In the genomic region with DNA sequence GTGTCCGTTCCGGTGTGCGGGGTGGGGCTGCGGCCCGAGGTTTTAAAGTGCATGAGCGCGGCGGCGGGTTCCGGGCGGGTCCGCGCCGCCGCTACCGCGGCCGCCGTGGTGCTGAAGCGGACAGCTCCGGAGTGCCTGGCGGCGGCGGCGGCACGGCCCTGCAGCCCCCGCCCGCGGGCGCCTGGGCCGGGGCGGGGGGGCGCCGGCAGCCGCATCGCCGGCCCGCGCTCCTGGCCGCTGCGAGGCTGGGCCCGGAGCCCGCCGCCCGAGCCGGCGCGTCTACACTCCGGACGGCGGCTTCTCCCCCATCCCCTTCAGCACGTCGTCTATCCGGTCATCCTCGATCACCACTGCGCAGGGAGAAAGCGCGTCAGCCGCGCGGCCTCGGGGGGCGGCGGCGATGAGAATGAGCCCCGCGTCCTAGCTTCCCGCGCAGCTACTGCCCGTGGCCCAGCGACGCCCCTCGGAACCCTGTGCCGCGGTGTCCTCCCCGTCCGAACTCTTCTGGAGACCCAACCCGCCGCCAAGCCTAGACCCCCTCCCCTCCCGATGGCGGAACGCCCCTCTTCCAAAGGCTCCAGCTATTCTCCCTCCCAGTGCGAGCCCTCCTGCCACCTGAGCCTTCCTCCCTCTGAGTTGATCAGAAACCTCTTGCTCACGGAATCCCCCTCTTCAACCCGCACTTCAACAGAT, we compare ENCODE assay signal across 1 cellular context.
TF ChIP-seq lines count a peak whose summit lies in the region.

No MANE protein-coding gene starts in this region.

TF ChIP-seq in K562, 482 proteins besides CTCF, POLR2A, EP300 and RAD21 (continued from another document and continues in another):
- TF ChIP-seq, protein P1, sequence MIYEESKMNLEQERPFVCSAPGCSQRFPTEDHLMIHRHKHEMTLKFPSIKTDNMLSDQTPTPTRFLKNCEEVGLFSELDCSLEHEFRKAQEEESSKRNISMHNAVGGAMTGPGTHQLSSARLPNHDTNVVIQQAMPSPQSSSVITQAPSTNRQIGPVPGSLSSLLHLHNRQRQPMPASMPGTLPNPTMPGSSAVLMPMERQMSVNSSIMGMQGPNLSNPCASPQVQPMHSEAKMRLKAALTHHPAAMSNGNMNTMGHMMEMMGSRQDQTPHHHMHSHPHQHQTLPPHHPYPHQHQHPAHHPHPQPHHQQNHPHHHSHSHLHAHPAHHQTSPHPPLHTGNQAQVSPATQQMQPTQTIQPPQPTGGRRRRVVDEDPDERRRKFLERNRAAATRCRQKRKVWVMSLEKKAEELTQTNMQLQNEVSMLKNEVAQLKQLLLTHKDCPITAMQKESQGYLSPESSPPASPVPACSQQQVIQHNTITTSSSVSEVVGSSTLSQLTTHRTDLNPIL (CRISPR knock-in tag; IDR thresholded peaks at IDR 0.05) = no peak
- TF ChIP-seq PCBP2 (IDR thresholded peaks at IDR 0.05; ENCODE audit: low read depth, low read length, poor library complexity, severe bottlenecking) = no peak
- TF ChIP-seq, protein P2, sequence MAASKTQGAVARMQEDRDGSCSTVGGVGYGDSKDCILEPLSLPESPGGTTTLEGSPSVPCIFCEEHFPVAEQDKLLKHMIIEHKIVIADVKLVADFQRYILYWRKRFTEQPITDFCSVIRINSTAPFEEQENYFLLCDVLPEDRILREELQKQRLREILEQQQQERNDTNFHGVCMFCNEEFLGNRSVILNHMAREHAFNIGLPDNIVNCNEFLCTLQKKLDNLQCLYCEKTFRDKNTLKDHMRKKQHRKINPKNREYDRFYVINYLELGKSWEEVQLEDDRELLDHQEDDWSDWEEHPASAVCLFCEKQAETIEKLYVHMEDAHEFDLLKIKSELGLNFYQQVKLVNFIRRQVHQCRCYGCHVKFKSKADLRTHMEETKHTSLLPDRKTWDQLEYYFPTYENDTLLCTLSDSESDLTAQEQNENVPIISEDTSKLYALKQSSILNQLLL (CRISPR knock-in tag; IDR thresholded peaks at IDR 0.05; ENCODE audit: borderline replicate concordance) = no peak
- TF ChIP-seq GABPB1 (CRISPR knock-in tag; IDR thresholded peaks at IDR 0.05) = peak; percentile 17; the same call in 1 of the 2 replicates
- TF ChIP-seq YBX1 (IDR thresholded peaks at IDR 0.05) = no peak
- TF ChIP-seq E2F3 (CRISPR knock-in tag; IDR thresholded peaks at IDR 0.05) = no peak
- TF ChIP-seq, protein P3, sequence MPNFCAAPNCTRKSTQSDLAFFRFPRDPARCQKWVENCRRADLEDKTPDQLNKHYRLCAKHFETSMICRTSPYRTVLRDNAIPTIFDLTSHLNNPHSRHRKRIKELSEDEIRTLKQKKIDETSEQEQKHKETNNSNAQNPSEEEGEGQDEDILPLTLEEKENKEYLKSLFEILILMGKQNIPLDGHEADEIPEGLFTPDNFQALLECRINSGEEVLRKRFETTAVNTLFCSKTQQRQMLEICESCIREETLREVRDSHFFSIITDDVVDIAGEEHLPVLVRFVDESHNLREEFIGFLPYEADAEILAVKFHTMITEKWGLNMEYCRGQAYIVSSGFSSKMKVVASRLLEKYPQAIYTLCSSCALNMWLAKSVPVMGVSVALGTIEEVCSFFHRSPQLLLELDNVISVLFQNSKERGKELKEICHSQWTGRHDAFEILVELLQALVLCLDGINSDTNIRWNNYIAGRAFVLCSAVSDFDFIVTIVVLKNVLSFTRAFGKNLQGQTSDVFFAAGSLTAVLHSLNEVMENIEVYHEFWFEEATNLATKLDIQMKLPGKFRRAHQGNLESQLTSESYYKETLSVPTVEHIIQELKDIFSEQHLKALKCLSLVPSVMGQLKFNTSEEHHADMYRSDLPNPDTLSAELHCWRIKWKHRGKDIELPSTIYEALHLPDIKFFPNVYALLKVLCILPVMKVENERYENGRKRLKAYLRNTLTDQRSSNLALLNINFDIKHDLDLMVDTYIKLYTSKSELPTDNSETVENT (CRISPR knock-in tag; IDR thresholded peaks at IDR 0.05) = no peak
- TF ChIP-seq, protein P4, sequence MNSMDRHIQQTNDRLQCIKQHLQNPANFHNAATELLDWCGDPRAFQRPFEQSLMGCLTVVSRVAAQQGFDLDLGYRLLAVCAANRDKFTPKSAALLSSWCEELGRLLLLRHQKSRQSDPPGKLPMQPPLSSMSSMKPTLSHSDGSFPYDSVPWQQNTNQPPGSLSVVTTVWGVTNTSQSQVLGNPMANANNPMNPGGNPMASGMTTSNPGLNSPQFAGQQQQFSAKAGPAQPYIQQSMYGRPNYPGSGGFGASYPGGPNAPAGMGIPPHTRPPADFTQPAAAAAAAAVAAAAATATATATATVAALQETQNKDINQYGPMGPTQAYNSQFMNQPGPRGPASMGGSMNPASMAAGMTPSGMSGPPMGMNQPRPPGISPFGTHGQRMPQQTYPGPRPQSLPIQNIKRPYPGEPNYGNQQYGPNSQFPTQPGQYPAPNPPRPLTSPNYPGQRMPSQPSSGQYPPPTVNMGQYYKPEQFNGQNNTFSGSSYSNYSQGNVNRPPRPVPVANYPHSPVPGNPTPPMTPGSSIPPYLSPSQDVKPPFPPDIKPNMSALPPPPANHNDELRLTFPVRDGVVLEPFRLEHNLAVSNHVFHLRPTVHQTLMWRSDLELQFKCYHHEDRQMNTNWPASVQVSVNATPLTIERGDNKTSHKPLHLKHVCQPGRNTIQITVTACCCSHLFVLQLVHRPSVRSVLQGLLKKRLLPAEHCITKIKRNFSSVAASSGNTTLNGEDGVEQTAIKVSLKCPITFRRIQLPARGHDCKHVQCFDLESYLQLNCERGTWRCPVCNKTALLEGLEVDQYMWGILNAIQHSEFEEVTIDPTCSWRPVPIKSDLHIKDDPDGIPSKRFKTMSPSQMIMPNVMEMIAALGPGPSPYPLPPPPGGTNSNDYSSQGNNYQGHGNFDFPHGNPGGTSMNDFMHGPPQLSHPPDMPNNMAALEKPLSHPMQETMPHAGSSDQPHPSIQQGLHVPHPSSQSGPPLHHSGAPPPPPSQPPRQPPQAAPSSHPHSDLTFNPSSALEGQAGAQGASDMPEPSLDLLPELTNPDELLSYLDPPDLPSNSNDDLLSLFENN (IDR thresholded peaks at IDR 0.05; ENCODE audit: low read depth in 2 of 2, low read length in 2 of 2) = no peak
- TF ChIP-seq NELFE (IDR thresholded peaks at IDR 0.05; ENCODE audit: insufficient read depth, insufficient read length) = no peak
- peak; percentile 9 for TF ChIP-seq RBBP5 (IDR thresholded peaks at IDR 0.05; ENCODE audit: borderline replicate concordance, insufficient read depth, low read length, poor library complexity, severe bottlenecking)
- no peak for TF ChIP-seq NBN (IDR thresholded peaks at IDR 0.05; ENCODE audit: low read depth)
- TF ChIP-seq, protein P5, sequence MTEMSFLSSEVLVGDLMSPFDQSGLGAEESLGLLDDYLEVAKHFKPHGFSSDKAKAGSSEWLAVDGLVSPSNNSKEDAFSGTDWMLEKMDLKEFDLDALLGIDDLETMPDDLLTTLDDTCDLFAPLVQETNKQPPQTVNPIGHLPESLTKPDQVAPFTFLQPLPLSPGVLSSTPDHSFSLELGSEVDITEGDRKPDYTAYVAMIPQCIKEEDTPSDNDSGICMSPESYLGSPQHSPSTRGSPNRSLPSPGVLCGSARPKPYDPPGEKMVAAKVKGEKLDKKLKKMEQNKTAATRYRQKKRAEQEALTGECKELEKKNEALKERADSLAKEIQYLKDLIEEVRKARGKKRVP (CRISPR knock-in tag; IDR thresholded peaks at IDR 0.05) = no peak
- TF ChIP-seq ERF (CRISPR knock-in tag; IDR thresholded peaks at IDR 0.05) = no peak
- TF ChIP-seq ZNF830 (CRISPR knock-in tag; IDR thresholded peaks at IDR 0.05) = no peak
- TF ChIP-seq NFIC (IDR thresholded peaks at IDR 0.05) = no peak
- TF ChIP-seq ESRRA (IDR thresholded peaks at IDR 0.05; ENCODE audit: borderline replicate concordance, low read depth) = no peak
- no peak for TF ChIP-seq ZNF507 (tag; conservative IDR thresholded peaks at IDR 0.05)
- TF ChIP-seq, protein P6, sequence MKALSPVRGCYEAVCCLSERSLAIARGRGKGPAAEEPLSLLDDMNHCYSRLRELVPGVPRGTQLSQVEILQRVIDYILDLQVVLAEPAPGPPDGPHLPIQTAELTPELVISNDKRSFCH (CRISPR knock-in tag; IDR thresholded peaks at IDR 0.05) = no peak
- TF ChIP-seq, protein P6 (tag; IDR thresholded peaks at IDR 0.05) = no peak
- TF ChIP-seq, protein P7, sequence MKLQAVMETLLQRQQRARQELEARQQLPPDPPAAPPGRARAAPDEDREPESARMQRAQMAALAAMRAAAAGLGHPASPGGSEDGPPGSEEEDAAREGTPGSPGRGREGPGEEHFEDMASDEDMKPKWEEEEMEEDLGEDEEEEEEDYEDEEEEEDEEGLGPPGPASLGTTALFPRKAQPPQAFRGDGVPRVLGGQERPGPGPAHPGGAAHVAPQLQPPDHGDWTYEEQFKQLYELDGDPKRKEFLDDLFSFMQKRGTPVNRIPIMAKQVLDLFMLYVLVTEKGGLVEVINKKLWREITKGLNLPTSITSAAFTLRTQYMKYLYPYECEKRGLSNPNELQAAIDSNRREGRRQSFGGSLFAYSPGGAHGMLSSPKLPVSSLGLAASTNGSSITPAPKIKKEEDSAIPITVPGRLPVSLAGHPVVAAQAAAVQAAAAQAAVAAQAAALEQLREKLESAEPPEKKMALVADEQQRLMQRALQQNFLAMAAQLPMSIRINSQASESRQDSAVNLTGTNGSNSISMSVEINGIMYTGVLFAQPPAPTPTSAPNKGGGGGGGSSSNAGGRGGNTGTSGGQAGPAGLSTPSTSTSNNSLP (IDR thresholded peaks at IDR 0.05; ENCODE audit: borderline replicate concordance, low read depth, low read length) = no peak
- TF ChIP-seq, protein P8, sequence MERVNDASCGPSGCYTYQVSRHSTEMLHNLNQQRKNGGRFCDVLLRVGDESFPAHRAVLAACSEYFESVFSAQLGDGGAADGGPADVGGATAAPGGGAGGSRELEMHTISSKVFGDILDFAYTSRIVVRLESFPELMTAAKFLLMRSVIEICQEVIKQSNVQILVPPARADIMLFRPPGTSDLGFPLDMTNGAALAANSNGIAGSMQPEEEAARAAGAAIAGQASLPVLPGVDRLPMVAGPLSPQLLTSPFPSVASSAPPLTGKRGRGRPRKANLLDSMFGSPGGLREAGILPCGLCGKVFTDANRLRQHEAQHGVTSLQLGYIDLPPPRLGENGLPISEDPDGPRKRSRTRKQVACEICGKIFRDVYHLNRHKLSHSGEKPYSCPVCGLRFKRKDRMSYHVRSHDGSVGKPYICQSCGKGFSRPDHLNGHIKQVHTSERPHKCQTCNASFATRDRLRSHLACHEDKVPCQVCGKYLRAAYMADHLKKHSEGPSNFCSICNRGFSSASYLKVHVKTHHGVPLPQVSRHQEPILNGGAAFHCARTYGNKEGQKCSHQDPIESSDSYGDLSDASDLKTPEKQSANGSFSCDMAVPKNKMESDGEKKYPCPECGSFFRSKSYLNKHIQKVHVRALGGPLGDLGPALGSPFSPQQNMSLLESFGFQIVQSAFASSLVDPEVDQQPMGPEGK (CRISPR knock-in tag; IDR thresholded peaks at IDR 0.05; ENCODE audit: borderline replicate concordance) = no peak
- TF ChIP-seq, protein P9, sequence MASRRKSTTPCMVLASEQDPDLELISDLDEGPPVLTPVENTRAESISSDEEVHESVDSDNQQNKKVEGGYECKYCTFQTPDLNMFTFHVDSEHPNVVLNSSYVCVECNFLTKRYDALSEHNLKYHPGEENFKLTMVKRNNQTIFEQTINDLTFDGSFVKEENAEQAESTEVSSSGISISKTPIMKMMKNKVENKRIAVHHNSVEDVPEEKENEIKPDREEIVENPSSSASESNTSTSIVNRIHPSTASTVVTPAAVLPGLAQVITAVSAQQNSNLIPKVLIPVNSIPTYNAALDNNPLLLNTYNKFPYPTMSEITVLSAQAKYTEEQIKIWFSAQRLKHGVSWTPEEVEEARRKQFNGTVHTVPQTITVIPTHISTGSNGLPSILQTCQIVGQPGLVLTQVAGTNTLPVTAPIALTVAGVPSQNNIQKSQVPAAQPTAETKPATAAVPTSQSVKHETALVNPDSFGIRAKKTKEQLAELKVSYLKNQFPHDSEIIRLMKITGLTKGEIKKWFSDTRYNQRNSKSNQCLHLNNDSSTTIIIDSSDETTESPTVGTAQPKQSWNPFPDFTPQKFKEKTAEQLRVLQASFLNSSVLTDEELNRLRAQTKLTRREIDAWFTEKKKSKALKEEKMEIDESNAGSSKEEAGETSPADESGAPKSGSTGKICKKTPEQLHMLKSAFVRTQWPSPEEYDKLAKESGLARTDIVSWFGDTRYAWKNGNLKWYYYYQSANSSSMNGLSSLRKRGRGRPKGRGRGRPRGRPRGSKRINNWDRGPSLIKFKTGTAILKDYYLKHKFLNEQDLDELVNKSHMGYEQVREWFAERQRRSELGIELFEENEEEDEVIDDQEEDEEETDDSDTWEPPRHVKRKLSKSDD (conservative IDR thresholded peaks at IDR 0.05; ENCODE audit: low read length) = no peak
- no peak for TF ChIP-seq HOXB6 (CRISPR knock-in tag; IDR thresholded peaks at IDR 0.05; ENCODE audit: borderline replicate concordance)
- no peak for TF ChIP-seq PHF8 (IDR thresholded peaks at IDR 0.05; ENCODE audit: borderline replicate concordance, low read length)
- TF ChIP-seq FOXA3 (CRISPR knock-in tag; conservative IDR thresholded peaks at IDR 0.05 in 1 of 2, IDR thresholded peaks at IDR 0.05 in 1 of 2) = no peak
- peak; percentile 84 for TF ChIP-seq MIER1 (IDR thresholded peaks at IDR 0.05; ENCODE audit: low read depth)
- TF ChIP-seq, protein P10, sequence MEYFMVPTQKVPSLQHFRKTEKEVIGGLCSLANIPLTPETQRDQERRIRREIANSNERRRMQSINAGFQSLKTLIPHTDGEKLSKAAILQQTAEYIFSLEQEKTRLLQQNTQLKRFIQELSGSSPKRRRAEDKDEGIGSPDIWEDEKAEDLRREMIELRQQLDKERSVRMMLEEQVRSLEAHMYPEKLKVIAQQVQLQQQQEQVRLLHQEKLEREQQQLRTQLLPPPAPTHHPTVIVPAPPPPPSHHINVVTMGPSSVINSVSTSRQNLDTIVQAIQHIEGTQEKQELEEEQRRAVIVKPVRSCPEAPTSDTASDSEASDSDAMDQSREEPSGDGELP (CRISPR knock-in tag; IDR thresholded peaks at IDR 0.05; ENCODE audit: borderline replicate concordance) = 0 out of 2 replicates have a peak, but pooled peaks have one; percentile 22
- TF ChIP-seq RBM34 (IDR thresholded peaks at IDR 0.05; ENCODE audit: borderline replicate concordance, insufficient read depth, low read length) = no peak
- no peak for TF ChIP-seq MCM3 (IDR thresholded peaks at IDR 0.05)
- TF ChIP-seq SIX5 (IDR thresholded peaks at IDR 0.05; ENCODE audit: borderline replicate concordance in 1 of 2, insufficient read depth in 1 of 2, low read depth in 1 of 2, low read length in 2 of 2) = no peak
- no peak for TF ChIP-seq NCOA1 (IDR thresholded peaks at IDR 0.05; ENCODE audit: low read depth)
- TF ChIP-seq, protein P11, sequence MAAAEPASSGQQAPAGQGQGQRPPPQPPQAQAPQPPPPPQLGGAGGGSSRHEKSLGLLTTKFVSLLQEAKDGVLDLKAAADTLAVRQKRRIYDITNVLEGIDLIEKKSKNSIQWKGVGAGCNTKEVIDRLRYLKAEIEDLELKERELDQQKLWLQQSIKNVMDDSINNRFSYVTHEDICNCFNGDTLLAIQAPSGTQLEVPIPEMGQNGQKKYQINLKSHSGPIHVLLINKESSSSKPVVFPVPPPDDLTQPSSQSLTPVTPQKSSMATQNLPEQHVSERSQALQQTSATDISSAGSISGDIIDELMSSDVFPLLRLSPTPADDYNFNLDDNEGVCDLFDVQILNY (CRISPR knock-in tag; IDR thresholded peaks at IDR 0.05) = no peak
- TF ChIP-seq, protein P12, sequence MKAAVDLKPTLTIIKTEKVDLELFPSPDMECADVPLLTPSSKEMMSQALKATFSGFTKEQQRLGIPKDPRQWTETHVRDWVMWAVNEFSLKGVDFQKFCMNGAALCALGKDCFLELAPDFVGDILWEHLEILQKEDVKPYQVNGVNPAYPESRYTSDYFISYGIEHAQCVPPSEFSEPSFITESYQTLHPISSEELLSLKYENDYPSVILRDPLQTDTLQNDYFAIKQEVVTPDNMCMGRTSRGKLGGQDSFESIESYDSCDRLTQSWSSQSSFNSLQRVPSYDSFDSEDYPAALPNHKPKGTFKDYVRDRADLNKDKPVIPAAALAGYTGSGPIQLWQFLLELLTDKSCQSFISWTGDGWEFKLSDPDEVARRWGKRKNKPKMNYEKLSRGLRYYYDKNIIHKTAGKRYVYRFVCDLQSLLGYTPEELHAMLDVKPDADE (conservative IDR thresholded peaks at IDR 0.05; ENCODE audit: control insufficient read depth, low read depth, low read length) = peak; percentile 54; the same call in 1 of the 2 replicates
- no peak for TF ChIP-seq ETV5 (CRISPR knock-in tag; IDR thresholded peaks at IDR 0.05; ENCODE audit: low read depth)
